ENCODE assay signal across 1 cellular context in genomic region chr11:99423435-99423983, GRCh38.
TF ChIP-seq lines count a peak whose summit lies in the region.

No MANE protein-coding gene starts in this region.

TF ChIP-seq in H1, 55 proteins besides CTCF, POLR2A, EP300 and RAD21:
- no peak for TF ChIP-seq CBX8 (IDR thresholded peaks at IDR 0.05; ENCODE audit: borderline replicate concordance, low read depth, low read length)
- TF ChIP-seq, protein P1, sequence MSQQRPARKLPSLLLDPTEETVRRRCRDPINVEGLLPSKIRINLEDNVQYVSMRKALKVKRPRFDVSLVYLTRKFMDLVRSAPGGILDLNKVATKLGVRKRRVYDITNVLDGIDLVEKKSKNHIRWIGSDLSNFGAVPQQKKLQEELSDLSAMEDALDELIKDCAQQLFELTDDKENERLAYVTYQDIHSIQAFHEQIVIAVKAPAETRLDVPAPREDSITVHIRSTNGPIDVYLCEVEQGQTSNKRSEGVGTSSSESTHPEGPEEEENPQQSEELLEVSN (IDR thresholded peaks at IDR 0.05), result no peak
- no peak for TF ChIP-seq ASH2L (IDR thresholded peaks at IDR 0.05; ENCODE audit: low read length)
- TF ChIP-seq, protein P2, sequence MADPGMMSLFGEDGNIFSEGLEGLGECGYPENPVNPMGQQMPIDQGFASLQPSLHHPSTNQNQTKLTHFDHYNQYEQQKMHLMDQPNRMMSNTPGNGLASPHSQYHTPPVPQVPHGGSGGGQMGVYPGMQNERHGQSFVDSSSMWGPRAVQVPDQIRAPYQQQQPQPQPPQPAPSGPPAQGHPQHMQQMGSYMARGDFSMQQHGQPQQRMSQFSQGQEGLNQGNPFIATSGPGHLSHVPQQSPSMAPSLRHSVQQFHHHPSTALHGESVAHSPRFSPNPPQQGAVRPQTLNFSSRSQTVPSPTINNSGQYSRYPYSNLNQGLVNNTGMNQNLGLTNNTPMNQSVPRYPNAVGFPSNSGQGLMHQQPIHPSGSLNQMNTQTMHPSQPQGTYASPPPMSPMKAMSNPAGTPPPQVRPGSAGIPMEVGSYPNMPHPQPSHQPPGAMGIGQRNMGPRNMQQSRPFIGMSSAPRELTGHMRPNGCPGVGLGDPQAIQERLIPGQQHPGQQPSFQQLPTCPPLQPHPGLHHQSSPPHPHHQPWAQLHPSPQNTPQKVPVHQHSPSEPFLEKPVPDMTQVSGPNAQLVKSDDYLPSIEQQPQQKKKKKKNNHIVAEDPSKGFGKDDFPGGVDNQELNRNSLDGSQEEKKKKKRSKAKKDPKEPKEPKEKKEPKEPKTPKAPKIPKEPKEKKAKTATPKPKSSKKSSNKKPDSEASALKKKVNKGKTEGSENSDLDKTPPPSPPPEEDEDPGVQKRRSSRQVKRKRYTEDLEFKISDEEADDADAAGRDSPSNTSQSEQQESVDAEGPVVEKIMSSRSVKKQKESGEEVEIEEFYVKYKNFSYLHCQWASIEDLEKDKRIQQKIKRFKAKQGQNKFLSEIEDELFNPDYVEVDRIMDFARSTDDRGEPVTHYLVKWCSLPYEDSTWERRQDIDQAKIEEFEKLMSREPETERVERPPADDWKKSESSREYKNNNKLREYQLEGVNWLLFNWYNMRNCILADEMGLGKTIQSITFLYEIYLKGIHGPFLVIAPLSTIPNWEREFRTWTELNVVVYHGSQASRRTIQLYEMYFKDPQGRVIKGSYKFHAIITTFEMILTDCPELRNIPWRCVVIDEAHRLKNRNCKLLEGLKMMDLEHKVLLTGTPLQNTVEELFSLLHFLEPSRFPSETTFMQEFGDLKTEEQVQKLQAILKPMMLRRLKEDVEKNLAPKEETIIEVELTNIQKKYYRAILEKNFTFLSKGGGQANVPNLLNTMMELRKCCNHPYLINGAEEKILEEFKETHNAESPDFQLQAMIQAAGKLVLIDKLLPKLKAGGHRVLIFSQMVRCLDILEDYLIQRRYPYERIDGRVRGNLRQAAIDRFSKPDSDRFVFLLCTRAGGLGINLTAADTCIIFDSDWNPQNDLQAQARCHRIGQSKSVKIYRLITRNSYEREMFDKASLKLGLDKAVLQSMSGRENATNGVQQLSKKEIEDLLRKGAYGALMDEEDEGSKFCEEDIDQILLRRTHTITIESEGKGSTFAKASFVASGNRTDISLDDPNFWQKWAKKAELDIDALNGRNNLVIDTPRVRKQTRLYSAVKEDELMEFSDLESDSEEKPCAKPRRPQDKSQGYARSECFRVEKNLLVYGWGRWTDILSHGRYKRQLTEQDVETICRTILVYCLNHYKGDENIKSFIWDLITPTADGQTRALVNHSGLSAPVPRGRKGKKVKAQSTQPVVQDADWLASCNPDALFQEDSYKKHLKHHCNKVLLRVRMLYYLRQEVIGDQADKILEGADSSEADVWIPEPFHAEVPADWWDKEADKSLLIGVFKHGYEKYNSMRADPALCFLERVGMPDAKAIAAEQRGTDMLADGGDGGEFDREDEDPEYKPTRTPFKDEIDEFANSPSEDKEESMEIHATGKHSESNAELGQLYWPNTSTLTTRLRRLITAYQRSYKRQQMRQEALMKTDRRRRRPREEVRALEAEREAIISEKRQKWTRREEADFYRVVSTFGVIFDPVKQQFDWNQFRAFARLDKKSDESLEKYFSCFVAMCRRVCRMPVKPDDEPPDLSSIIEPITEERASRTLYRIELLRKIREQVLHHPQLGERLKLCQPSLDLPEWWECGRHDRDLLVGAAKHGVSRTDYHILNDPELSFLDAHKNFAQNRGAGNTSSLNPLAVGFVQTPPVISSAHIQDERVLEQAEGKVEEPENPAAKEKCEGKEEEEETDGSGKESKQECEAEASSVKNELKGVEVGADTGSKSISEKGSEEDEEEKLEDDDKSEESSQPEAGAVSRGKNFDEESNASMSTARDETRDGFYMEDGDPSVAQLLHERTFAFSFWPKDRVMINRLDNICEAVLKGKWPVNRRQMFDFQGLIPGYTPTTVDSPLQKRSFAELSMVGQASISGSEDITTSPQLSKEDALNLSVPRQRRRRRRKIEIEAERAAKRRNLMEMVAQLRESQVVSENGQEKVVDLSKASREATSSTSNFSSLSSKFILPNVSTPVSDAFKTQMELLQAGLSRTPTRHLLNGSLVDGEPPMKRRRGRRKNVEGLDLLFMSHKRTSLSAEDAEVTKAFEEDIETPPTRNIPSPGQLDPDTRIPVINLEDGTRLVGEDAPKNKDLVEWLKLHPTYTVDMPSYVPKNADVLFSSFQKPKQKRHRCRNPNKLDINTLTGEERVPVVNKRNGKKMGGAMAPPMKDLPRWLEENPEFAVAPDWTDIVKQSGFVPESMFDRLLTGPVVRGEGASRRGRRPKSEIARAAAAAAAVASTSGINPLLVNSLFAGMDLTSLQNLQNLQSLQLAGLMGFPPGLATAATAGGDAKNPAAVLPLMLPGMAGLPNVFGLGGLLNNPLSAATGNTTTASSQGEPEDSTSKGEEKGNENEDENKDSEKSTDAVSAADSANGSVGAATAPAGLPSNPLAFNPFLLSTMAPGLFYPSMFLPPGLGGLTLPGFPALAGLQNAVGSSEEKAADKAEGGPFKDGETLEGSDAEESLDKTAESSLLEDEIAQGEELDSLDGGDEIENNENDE (IDR thresholded peaks at IDR 0.05; ENCODE audit: insufficient replicate concordance, low read length), result peak; percentile 94
- TF ChIP-seq BRCA1 (IDR thresholded peaks at IDR 0.05; ENCODE audit: low read depth, low read length), result no peak
- no peak for TF ChIP-seq SP1 (IDR thresholded peaks at IDR 0.05; ENCODE audit: low read depth, low read length)
- no peak for TF ChIP-seq PHF8 (conservative IDR thresholded peaks at IDR 0.05; ENCODE audit: low read depth, low read length)
- TF ChIP-seq ATF3 (IDR thresholded peaks at IDR 0.05; ENCODE audit: insufficient read depth, low read depth, low read length), result no peak
- TF ChIP-seq TCF12 (IDR thresholded peaks at IDR 0.05; ENCODE audit: low read depth, low read length), result no peak
